In genomic region chr17:49705254-49705653, GRCh38 we compare ENCODE assay signal across 17 cellular contexts. TPM values are rescaled to one million over a fixed set of nuclear protein-coding genes. Genes with fewer than 3 reads are reported as not detected.
DNase-seq lines count a peak whose midpoint lies in the region; ATAC-seq and TF ChIP-seq lines count a peak whose summit lies in the region.
"Had no signal": no experiment of that assay in that cellular context is flagged by ENCODE, and none has a peak within 500 bp of the region (broad histone marks: within the 10 kb centered on the region; RNA-seq: fewer than 3 reads in every experiment).

No MANE protein-coding gene starts in this region.

- H3K27me3 ChIP-seq in CD4-positive, CD25-positive, alpha-beta regulatory T cell (ENCODE audit: control insufficient read depth, insufficient read depth, low read length) = no peaks in the 10 kb centered on the region
- H3K27me3 ChIP-seq in CD8-positive, alpha-beta memory T cell (ENCODE audit: insufficient read depth, low read length, poor library complexity, severe bottlenecking) = no peaks in the 10 kb centered on the region
- H3K27me3 ChIP-seq: BE2C, transverse colon had no signal

- peaks cover 28% of the 10 kb centered on the region for H3K4me1 ChIP-seq in CD4-positive, CD25-positive, alpha-beta regulatory T cell (ENCODE audit: control insufficient read depth, insufficient read depth, low read length, poor library complexity, severe bottlenecking)
- peaks cover 26% of the 10 kb centered on the region for H3K4me1 ChIP-seq in CD8-positive, alpha-beta memory T cell (ENCODE audit: insufficient read depth, low read length)
- H3K4me1 ChIP-seq: BE2C had no signal

- POLR2A ChIA-PET in CD8-positive, alpha-beta memory T cell (lab: Charles Lee) = no interaction called here

- peak overlapping the region; percentile 80 to 91 (median 84) for H3K27ac Mint-ChIP-seq in CD4-positive, CD25-positive, alpha-beta regulatory T cell
- peak overlapping the region; percentile 56 to 99 (median 82) for H3K27ac Mint-ChIP-seq in CD8-positive, alpha-beta memory T cell
- H3K27ac Mint-ChIP-seq in activated naive CD8-positive, alpha-beta T cell treated with anti-CD3 and anti-CD28 coated beads for 36 hours = peak overlapping the region; percentile 1
- peak overlapping the region; percentile 37 to 98 for H3K27ac Mint-ChIP-seq in natural killer cell

- no peak overlapping the region for H3K27ac ChIP-seq in CD4-positive, CD25-positive, alpha-beta regulatory T cell (ENCODE audit: insufficient read depth, low read length, poor library complexity, severe bottlenecking)
- no peak overlapping the region for H3K27ac ChIP-seq in CD8-positive, alpha-beta memory T cell (ENCODE audit: low read depth, low read length)
- H3K27ac ChIP-seq: epithelial cell of prostate, transverse colon had no signal

- H3K4me1 Mint-ChIP-seq in CD4-positive, CD25-positive, alpha-beta regulatory T cell = peaks cover 0 to 48% (median 34%) of the 10 kb centered on the region in 4 donors
- peaks cover 40 to 52% (median 50%) of the 10 kb centered on the region in 3 donors for H3K4me1 Mint-ChIP-seq in CD8-positive, alpha-beta memory T cell
- peaks cover 35% of the 10 kb centered on the region for H3K4me1 Mint-ChIP-seq in activated naive CD8-positive, alpha-beta T cell treated with anti-CD3 and anti-CD28 coated beads for 36 hours
- peaks cover 45 to 46% of the 10 kb centered on the region in 2 donors for H3K4me1 Mint-ChIP-seq in natural killer cell

- peak overlapping the region; percentile 60 to 94 (median 76) for H3K4me3 Mint-ChIP-seq in CD4-positive, CD25-positive, alpha-beta regulatory T cell
- H3K4me3 Mint-ChIP-seq in CD8-positive, alpha-beta memory T cell = peak overlapping the region; percentile 11 to 90 (median 69)
- H3K4me3 Mint-ChIP-seq in activated naive CD8-positive, alpha-beta T cell treated with anti-CD3 and anti-CD28 coated beads for 36 hours = no peak overlapping the region
- peak overlapping the region; percentile 52 for H3K4me3 Mint-ChIP-seq in natural killer cell

- no peaks in the 10 kb centered on the region for H3K9me3 Mint-ChIP-seq in CD4-positive, CD25-positive, alpha-beta regulatory T cell
- H3K9me3 Mint-ChIP-seq in CD8-positive, alpha-beta memory T cell = no peaks in the 10 kb centered on the region
- no peaks in the 10 kb centered on the region for H3K9me3 Mint-ChIP-seq in activated naive CD8-positive, alpha-beta T cell treated with anti-CD3 and anti-CD28 coated beads for 36 hours
- no peaks in the 10 kb centered on the region for H3K9me3 Mint-ChIP-seq in natural killer cell
- H3K9me3 Mint-ChIP-seq: activated CD4-positive, alpha-beta T cell treated with anti-CD3 and anti-CD28 coated beads, Interleukin-2, amount 10 ng/mL, durations not matched to agents 7 days and 5 days had no signal

- intact Hi-C loops in natural killer cell (cut with micrococcal nuclease) (no loop called here), left ventricle myocardium superior (cut with micrococcal nuclease) (loop anchor here (5.0 to 10.0 kb wide), 2 partner anchors 77 to 140 kb away; partner anchors contain the start of gene TAC4)

- peaks cover 63% of the 10 kb centered on the region for H3K36me3 ChIP-seq in CD4-positive, CD25-positive, alpha-beta regulatory T cell (ENCODE audit: control insufficient read depth, insufficient read depth, low read length)
- peaks cover 41% of the 10 kb centered on the region for H3K36me3 ChIP-seq in CD8-positive, alpha-beta memory T cell (ENCODE audit: insufficient read depth, low read length)

- no peak for ATAC-seq in CD4-positive, CD25-positive, alpha-beta regulatory T cell (ENCODE audit: low read depth in 2 of 2)
- no peak for ATAC-seq in natural killer cell
- ATAC-seq in left ventricle myocardium superior = no peak

- CTCF ChIA-PET in CD8-positive, alpha-beta memory T cell (lab: Charles Lee) = interaction anchor here (1.4 to 5.6 kb wide), 3 partner anchors 9 to 135 kb away, joined by 3 to 38 read pairs (median 6); no protein-coding TSS in a partner anchor

- no peaks in the 10 kb centered on the region for H3K27me3 Mint-ChIP-seq in CD4-positive, CD25-positive, alpha-beta regulatory T cell
- peaks cover 0 to 2% of the 10 kb centered on the region in 2 donors for H3K27me3 Mint-ChIP-seq in CD8-positive, alpha-beta memory T cell
- no peaks in the 10 kb centered on the region for H3K27me3 Mint-ChIP-seq in activated naive CD8-positive, alpha-beta T cell treated with anti-CD3 and anti-CD28 coated beads for 36 hours
- H3K27me3 Mint-ChIP-seq in natural killer cell (ENCODE audit: low read depth in 2 of 2) = no peaks in the 10 kb centered on the region
- H3K27me3 Mint-ChIP-seq: activated CD4-positive, alpha-beta T cell treated with anti-CD3 and anti-CD28 coated beads, Interleukin-2, amount 10 ng/mL, durations not matched to agents 7 days and 5 days had no signal

- peaks cover 23% of the 10 kb centered on the region for H3K36me3 Mint-ChIP-seq in CD4-positive, CD25-positive, alpha-beta regulatory T cell
- H3K36me3 Mint-ChIP-seq in CD8-positive, alpha-beta memory T cell = peaks cover 0 to 85% (median 14%) of the 10 kb centered on the region in 3 donors
- peaks cover 7% of the 10 kb centered on the region for H3K36me3 Mint-ChIP-seq in activated naive CD8-positive, alpha-beta T cell treated with anti-CD3 and anti-CD28 coated beads for 36 hours
- H3K36me3 Mint-ChIP-seq in natural killer cell = peaks cover 16% of the 10 kb centered on the region

- no peak overlapping the region for H3K4me3 ChIP-seq in CD4-positive, CD25-positive, alpha-beta regulatory T cell (ENCODE audit: low read depth, low read length)
- no peak overlapping the region for H3K4me3 ChIP-seq in CD8-positive, alpha-beta memory T cell (ENCODE audit: low read length)
- H3K4me3 ChIP-seq: transverse colon had no signal

- no peak for DNase-seq in CD4-positive, CD25-positive, alpha-beta regulatory T cell
- DNase-seq in CD8-positive, alpha-beta memory T cell = no peak
- DNase-seq in activated naive CD8-positive, alpha-beta T cell treated with anti-CD3 and anti-CD28 coated beads for 36 hours = no peak
- DNase-seq in natural killer cell (no peak), left ventricle myocardium superior (no peak), retina (no peak)
- DNase-seq in activated effector memory CD4-positive, alpha-beta T cell treated with anti-CD3 and anti-CD28 coated beads, Interleukin-2, amount 50 U/mL, for 16 hours = no peak
- DNase-seq: activated CD4-positive, alpha-beta T cell treated with anti-CD3 and anti-CD28 coated beads, Interleukin-2, amount 10 ng/mL, durations not matched to agents 7 days and 5 days; BE2C; DMS53; MV-4-11; NCI-H2029 treated with DMSO at 0.1 percent for 48 hours; NCI-H526; SIG-M5; stimulated activated CD4-positive, alpha-beta T cell treated with anti-CD3 and anti-CD28 coated beads, Interleukin-12 subunit alpha, Interleukin-12 subunit beta, amount 100 ng/mL, for 4 hours; transverse colon had no signal

- no peaks in the 10 kb centered on the region for H3K9me3 ChIP-seq in CD4-positive, CD25-positive, alpha-beta regulatory T cell (ENCODE audit: control insufficient read depth in 2 of 2, low read length in 2 of 2)
- no peaks in the 10 kb centered on the region for H3K9me3 ChIP-seq in CD8-positive, alpha-beta memory T cell (ENCODE audit: low read length)
- H3K9me3 ChIP-seq: BE2C, transverse colon had no signal

- TF ChIP-seq CTCF in natural killer cell (IDR thresholded peaks at IDR 0.05) = no peak

RNA-seq across cellular contexts. Expression of gene SLC35B1, which starts 2.5 kb away (rescaled TPM):
- 51.8 TPM for total RNA-seq in CD4-positive, CD25-positive, alpha-beta regulatory T cell
- polyA plus RNA-seq in CD4-positive, CD25-positive, alpha-beta regulatory T cell = 10 to 100 TPM; 28.2 to 38.8 (median 34.1) TPM
- 10 to 100 TPM; 82.8 to 88.9 TPM for total RNA-seq in CD8-positive, alpha-beta memory T cell
- 34.6 TPM for polyA plus RNA-seq in CD8-positive, alpha-beta memory T cell
- 10 to 100 TPM; 58.6 to 63.8 TPM for total RNA-seq in activated naive CD8-positive, alpha-beta T cell treated with anti-CD3 and anti-CD28 coated beads for 36 hours
- 100 to 1,000 TPM in 1 of 3 donors, 10 to 100 TPM in 2; 74.0 to 121 (median 90.2) TPM for total RNA-seq in natural killer cell
- total RNA-seq in left ventricle myocardium superior = 61.5 TPM

RNA-seq across cellular contexts. Expression of gene SPOP, which starts 27.4 kb away (rescaled TPM):
- total RNA-seq in CD4-positive, CD25-positive, alpha-beta regulatory T cell = 66.3 TPM
- 100 to 1,000 TPM in 2 of 4 donors, 10 to 100 TPM in 2; 76.4 to 123 (median 106) TPM for polyA plus RNA-seq in CD4-positive, CD25-positive, alpha-beta regulatory T cell
- total RNA-seq in CD8-positive, alpha-beta memory T cell = 10 to 100 TPM; 74.8 to 75.1 TPM
- polyA plus RNA-seq in CD8-positive, alpha-beta memory T cell = 101 TPM
- 10 to 100 TPM; 56.6 to 57.7 TPM for total RNA-seq in activated naive CD8-positive, alpha-beta T cell treated with anti-CD3 and anti-CD28 coated beads for 36 hours
- total RNA-seq in natural killer cell = 10 to 100 TPM; 45.4 to 56.5 (median 54.7) TPM
- total RNA-seq in left ventricle myocardium superior = 77.8 TPM

RNA-seq across cellular contexts. Expression of gene FAM117A, which starts 58.7 kb away (rescaled TPM):
- total RNA-seq in CD4-positive, CD25-positive, alpha-beta regulatory T cell = 83.3 TPM
- polyA plus RNA-seq in CD4-positive, CD25-positive, alpha-beta regulatory T cell = 10 to 100 TPM; 49.0 to 67.4 (median 64.7) TPM
- 10 to 100 TPM; 21.8 to 24.8 TPM for total RNA-seq in CD8-positive, alpha-beta memory T cell
- 85.0 TPM for polyA plus RNA-seq in CD8-positive, alpha-beta memory T cell
- 10 to 100 TPM; 16.2 to 16.4 TPM for total RNA-seq in activated naive CD8-positive, alpha-beta T cell treated with anti-CD3 and anti-CD28 coated beads for 36 hours
- 10 to 100 TPM; 55.2 to 88.4 (median 79.2) TPM for total RNA-seq in natural killer cell
- total RNA-seq in left ventricle myocardium superior = 11.2 TPM

Comparison
In these comparisons a context has a peak if more than half of its experiments do, and no peak if none do; other contexts are left out.
1. H3K27ac Mint-ChIP-seq: peak in every context shown above with its lines; median percentile 84 in CD4-positive, CD25-positive, alpha-beta regulatory T cell; 82 in CD8-positive, alpha-beta memory T cell; 68 in natural killer cell; 1 in activated naive CD8-positive, alpha-beta T cell treated with anti-CD3 and anti-CD28 coated beads for 36 hours.